ENCODE assay signal across 1 cellular context in genomic region chr3:141933421-141934300, GRCh38.
TF ChIP-seq lines count a peak whose summit lies in the region.

No MANE protein-coding gene starts in this region.

TF ChIP-seq in H1, 55 proteins besides CTCF, POLR2A, EP300 and RAD21:
- no peak for TF ChIP-seq CHD2 (IDR thresholded peaks at IDR 0.05; ENCODE audit: low read length)
- no peak for TF ChIP-seq ZNF274 (IDR thresholded peaks at IDR 0.05; ENCODE audit: borderline replicate concordance, extremely low read depth, low read length)
- no peak for TF ChIP-seq CTBP2 (IDR thresholded peaks at IDR 0.05; ENCODE audit: borderline replicate concordance, insufficient read depth, insufficient read length, low read length)
- TF ChIP-seq GABPA (IDR thresholded peaks at IDR 0.05; ENCODE audit: borderline replicate concordance, insufficient read depth, low read length) = no peak
- no peak for TF ChIP-seq ATF2 (IDR thresholded peaks at IDR 0.05; ENCODE audit: low read length)
- TF ChIP-seq SP4 (IDR thresholded peaks at IDR 0.05; ENCODE audit: low read length) = no peak
- no peak for TF ChIP-seq CREB1 (IDR thresholded peaks at IDR 0.05)
- TF ChIP-seq SUZ12 (IDR thresholded peaks at IDR 0.05; ENCODE audit: low read length) = no peak
- TF ChIP-seq CBX8 (IDR thresholded peaks at IDR 0.05; ENCODE audit: borderline replicate concordance, low read depth, low read length) = no peak
- no peak for TF ChIP-seq CHD1 (IDR thresholded peaks at IDR 0.05; ENCODE audit: low read depth, low read length)
- no peak for TF ChIP-seq FOSL1 (IDR thresholded peaks at IDR 0.05; ENCODE audit: insufficient read depth, low read depth, low read length)
- no peak for TF ChIP-seq CEBPB (IDR thresholded peaks at IDR 0.05; ENCODE audit: low read depth, low read length)
- no peak for TF ChIP-seq POU5F1 (IDR thresholded peaks at IDR 0.05; ENCODE audit: low read depth, low read length)
